In genomic region chr3:901953-902778, GRCh38 we compare ENCODE assay signal across 9 cellular contexts.
DNase-seq lines count a peak whose midpoint lies in the region; ATAC-seq, FAIRE-seq and TF ChIP-seq lines count a peak whose summit lies in the region.
"Had no signal": no experiment of that assay in that cellular context is flagged by ENCODE, and none has a peak within 500 bp of the region (broad histone marks: within the 10 kb centered on the region; RNA-seq: fewer than 3 reads in every experiment).

No MANE protein-coding gene starts in this region.

- peak; percentile 6 to 67; a peak in 2 of 4 replicates for TF ChIP-seq RAD21 in K562 (CRISPR knock-in tag; conservative IDR thresholded peaks at IDR 0.05 in 1 of 2, IDR thresholded peaks at IDR 0.05 in 1 of 2)

- H4K20me1 ChIP-seq in K562 (replicated peaks; ENCODE audit: control insufficient read depth, insufficient read depth, low read length), result no peaks in the 10 kb centered on the region

- TF ChIP-seq CTCF in AG04450 (IDR thresholded peaks at IDR 0.05; ENCODE audit: low read depth, low read length), result peak; percentile 35
- peak in 1 of 3 experiments; percentile 55; a peak in 2 of 6 replicates for TF ChIP-seq CTCF in K562 (IDR thresholded peaks at IDR 0.05 in 2 of 3, conservative IDR thresholded peaks at IDR 0.05 in 1 of 3; ENCODE audit: insufficient read depth in 2 of 3, low read depth in 1 of 3, low read length in 3 of 3)

- H3K4me2 ChIP-seq in K562 (ENCODE audit: insufficient read depth, low read length), result no peak overlapping the region

- peaks cover 12% of the 10 kb centered on the region for H3K9me3 Mint-ChIP-seq in natural killer cell treated with Interleukin-12 subunit alpha and Interleukin-12 subunit beta and Interleukin-15 and Interleukin-18, amount 100 ng/mL, for 72 hours

- H3K27me3 ChIP-seq in AG04450 (ENCODE audit: control insufficient read depth, insufficient read depth, low read length), result no peaks in the 10 kb centered on the region
- no peaks in the 10 kb centered on the region for H3K27me3 ChIP-seq in K562 (ENCODE audit: control insufficient read depth in 2 of 2, insufficient read depth in 2 of 2, low read length in 2 of 2)

- H2AFZ ChIP-seq in K562 (ENCODE audit: low read depth, low read length), result no peak overlapping the region

- POLR2A ChIA-PET in AG04450 (lab: Yijun Ruan, JAX) (no interaction called here), K562 (lab: Yijun Ruan, JAX) (interaction anchor here (0.8 kb wide), 1 partner anchor 132 kb away, joined by 4 read pairs; no protein-coding TSS in a partner anchor)

- intact Hi-C loops in K562 (cut with micrococcal nuclease), result loop anchor here (10.0 kb wide), 1 partner anchor 1253 kb away; no protein-coding TSS in a partner anchor

- in situ Hi-C loops in K562 (cut with MboI), result no loop called here

- peaks cover 8% of the 10 kb centered on the region for H3K9me3 ChIP-seq in AG04450 (ENCODE audit: control insufficient read depth, insufficient read depth, low read length)
- no peaks in the 10 kb centered on the region for H3K9me3 ChIP-seq in K562 (replicated peaks; ENCODE audit: control insufficient read depth, insufficient read depth, low read depth, low read length)

- H3K27ac ChIP-seq in AG04450 (ENCODE audit: low read depth, low read length) (no peak overlapping the region), K562 (ENCODE audit: extremely low read depth, low read depth, low read length) (no peak overlapping the region)

- no peaks in the 10 kb centered on the region for H3K79me2 ChIP-seq in K562 (ENCODE audit: control insufficient read depth, insufficient read depth, low read length)

- no peaks in the 10 kb centered on the region for H3K4me1 Mint-ChIP-seq in natural killer cell treated with Interleukin-12 subunit alpha and Interleukin-12 subunit beta and Interleukin-15 and Interleukin-18, amount 100 ng/mL, for 72 hours (ENCODE audit: low read depth in 2 of 2)

- WGBS in K562 (ENCODE audit: insufficient coverage, low coverage, missing lambda C conversion rate), result 0% methylated on average over 2 of the region's 2 CpGs

- H3K4me1 ChIP-seq in K562 (replicated peaks in 1 of 2; ENCODE audit: control insufficient read depth in 2 of 2, insufficient read depth in 2 of 2, low read length in 2 of 2), result no peaks in the 10 kb centered on the region

- TF ChIP-seq POLR2A in K562 (conservative IDR thresholded peaks at IDR 0.05) (no peak), GM12891 (IDR thresholded peaks at IDR 0.05; ENCODE audit: low read depth, low read length) (no peak)

- peak; percentile 48 for FAIRE-seq in K562 (lab: Jason Lieb, UNC)
- no peak for FAIRE-seq in GM12891 (lab: Jason Lieb, UNC)

- no peaks in the 10 kb centered on the region for H3K36me3 ChIP-seq in K562 (ENCODE audit: control insufficient read depth, insufficient read depth, low read length)

- H3K4me3 ChIP-seq in AG04450 (ENCODE audit: low read depth, low read length), result no peak overlapping the region
- no peak overlapping the region for H3K4me3 ChIP-seq in K562

- peak; percentile 75 for ATAC-seq in GM19043 (IDR thresholded peaks at IDR 0.05; ENCODE audit: low read depth, unreplicated experiment)
- ATAC-seq in HG03442 (IDR thresholded peaks at IDR 0.05; ENCODE audit: unreplicated experiment), result peak; percentile 77
- peak; percentile 73; the same call in 2 of the 3 replicates for ATAC-seq in K562
- ATAC-seq in natural killer cell treated with Interleukin-12 subunit alpha and Interleukin-12 subunit beta and Interleukin-15 and Interleukin-18, amount 100 ng/mL, for 72 hours, result no peak

- H3K36me3 Mint-ChIP-seq in natural killer cell treated with Interleukin-12 subunit alpha and Interleukin-12 subunit beta and Interleukin-15 and Interleukin-18, amount 100 ng/mL, for 72 hours, result peaks cover 10% of the 10 kb centered on the region

- no peak for TF ChIP-seq EP300 in K562 (IDR thresholded peaks at IDR 0.05; ENCODE audit: low read length)

- H3K9me1 ChIP-seq in K562 (ENCODE audit: control insufficient read depth, insufficient read depth, low read length), result no peaks in the 10 kb centered on the region

- no peak overlapping the region for H3K4me3 Mint-ChIP-seq in natural killer cell treated with Interleukin-12 subunit alpha and Interleukin-12 subunit beta and Interleukin-15 and Interleukin-18, amount 100 ng/mL, for 72 hours
- H3K4me3 Mint-ChIP-seq: dendritic cell treated with granulocyte-macrophage colony-stimulating factor and Interleukin-4, amounts not matched to agents 40 ng/mL and 50 ng/mL, for 4 days had no signal

- no peak for DNase-seq in AG04450 (ENCODE audit: low read depth, low spot score)
- peak; percentile 8 to 30 (median 26) for DNase-seq in K562 (ENCODE audit: extremely low read depth in 1 of 4, low spot score in 3 of 4)
- DNase-seq in natural killer cell treated with Interleukin-12 subunit alpha and Interleukin-12 subunit beta and Interleukin-15 and Interleukin-18, amount 100 ng/mL, for 72 hours (ENCODE audit: low spot score), result no peak
- no peak for DNase-seq in AG20443 (ENCODE audit: low spot score)
- no peak for DNase-seq in stimulated activated CD8-positive, alpha-beta memory T cell treated with anti-CD3 and anti-CD28 coated beads, Interleukin-4, amount 100 ng/mL, for 48 hours
- no peak for DNase-seq in GM12891 (ENCODE audit: insufficient read length, low spot score)

- no peaks in the 10 kb centered on the region for H3K27me3 Mint-ChIP-seq in natural killer cell treated with Interleukin-12 subunit alpha and Interleukin-12 subunit beta and Interleukin-15 and Interleukin-18, amount 100 ng/mL, for 72 hours
- H3K27me3 Mint-ChIP-seq: dendritic cell treated with granulocyte-macrophage colony-stimulating factor and Interleukin-4, amounts not matched to agents 40 ng/mL and 50 ng/mL, for 4 days had no signal

- BruUV-seq in K562 (replicated peaks; lab: Mats Ljungman, UMichigan), result no TSS peak

- CTCF ChIA-PET in AG04450 (lab: Charles Lee), result no interaction called here
- CTCF ChIA-PET in K562 (lab: Yijun Ruan, JAX; ENCODE audit: low intra/inter-chr PET ratio), result no interaction called here

- H3K9ac ChIP-seq in K562 (ENCODE audit: insufficient read depth in 1 of 2, low read depth in 2 of 2, low read length in 2 of 2), result no peak overlapping the region

- H3K27ac Mint-ChIP-seq in natural killer cell treated with Interleukin-12 subunit alpha and Interleukin-12 subunit beta and Interleukin-15 and Interleukin-18, amount 100 ng/mL, for 72 hours, result no peak overlapping the region
- H3K27ac Mint-ChIP-seq: dendritic cell treated with granulocyte-macrophage colony-stimulating factor and Interleukin-4, amounts not matched to agents 40 ng/mL and 50 ng/mL, for 4 days had no signal

TF ChIP-seq in K562, 482 proteins besides CTCF, POLR2A, EP300 and RAD21 (continues in another document):
- TF ChIP-seq TARDBP (IDR thresholded peaks at IDR 0.05), result no peak
- TF ChIP-seq KLF16 (IDR thresholded peaks at IDR 0.05), result no peak

TF ChIP-seq in GM12891, 5 proteins besides CTCF, POLR2A, EP300 and RAD21:
- TF ChIP-seq SPI1 (IDR thresholded peaks at IDR 0.05; ENCODE audit: low read depth, low read length), result no peak
- TF ChIP-seq PAX5 (IDR thresholded peaks at IDR 0.05; ENCODE audit: insufficient read depth, low read length, severe bottlenecking), result no peak
- TF ChIP-seq POLR2AphosphoS5 (IDR thresholded peaks at IDR 0.05; ENCODE audit: low read depth, low read length), result no peak
- TF ChIP-seq POU2F2 (IDR thresholded peaks at IDR 0.05; ENCODE audit: low read depth, low read length), result no peak
- TF ChIP-seq TAF1 (IDR thresholded peaks at IDR 0.05; ENCODE audit: low read depth, low read length), result no peak
TF ChIP-seq in GM12891: peak in this region for 0.

Comparison
In these comparisons a context has a peak if more than half of its experiments do, and no peak if none do; other contexts are left out.
1. DNase-seq: peak in K562 (4 of 4); none in AG04450 (single experiment), natural killer cell treated with Interleukin-12 subunit alpha and Interleukin-12 subunit beta and Interleukin-15 and Interleukin-18, amount 100 ng/mL, for 72 hours (single experiment), AG20443 (single experiment), stimulated activated CD8-positive, alpha-beta memory T cell treated with anti-CD3 and anti-CD28 coated beads, Interleukin-4, amount 100 ng/mL, for 48 hours (single experiment) and GM12891 (single experiment).
2. ATAC-seq: peak in GM19043 (single experiment), HG03442 (single experiment) and K562 (single experiment); none in natural killer cell treated with Interleukin-12 subunit alpha and Interleukin-12 subunit beta and Interleukin-15 and Interleukin-18, amount 100 ng/mL, for 72 hours (0 of 2).